Comparison of ENCODE assay signal across 1 cellular context in genomic region chr19:16615788-16616187, GRCh38.
TF ChIP-seq lines count a peak whose summit lies in the region.

No MANE protein-coding gene starts in this region.

TF ChIP-seq in WTC11, 78 proteins besides CTCF, POLR2A, EP300 and RAD21:
- TF ChIP-seq NFYB (CRISPR knock-in tag; conservative IDR thresholded peaks at IDR 0.05; ENCODE audit: low read depth) (peak; percentile 55), ZNF423 (CRISPR knock-in tag; IDR thresholded peaks at IDR 0.05) (no peak)
